Comparison of ENCODE assay signal across 8 cellular contexts in the genomic region with DNA sequence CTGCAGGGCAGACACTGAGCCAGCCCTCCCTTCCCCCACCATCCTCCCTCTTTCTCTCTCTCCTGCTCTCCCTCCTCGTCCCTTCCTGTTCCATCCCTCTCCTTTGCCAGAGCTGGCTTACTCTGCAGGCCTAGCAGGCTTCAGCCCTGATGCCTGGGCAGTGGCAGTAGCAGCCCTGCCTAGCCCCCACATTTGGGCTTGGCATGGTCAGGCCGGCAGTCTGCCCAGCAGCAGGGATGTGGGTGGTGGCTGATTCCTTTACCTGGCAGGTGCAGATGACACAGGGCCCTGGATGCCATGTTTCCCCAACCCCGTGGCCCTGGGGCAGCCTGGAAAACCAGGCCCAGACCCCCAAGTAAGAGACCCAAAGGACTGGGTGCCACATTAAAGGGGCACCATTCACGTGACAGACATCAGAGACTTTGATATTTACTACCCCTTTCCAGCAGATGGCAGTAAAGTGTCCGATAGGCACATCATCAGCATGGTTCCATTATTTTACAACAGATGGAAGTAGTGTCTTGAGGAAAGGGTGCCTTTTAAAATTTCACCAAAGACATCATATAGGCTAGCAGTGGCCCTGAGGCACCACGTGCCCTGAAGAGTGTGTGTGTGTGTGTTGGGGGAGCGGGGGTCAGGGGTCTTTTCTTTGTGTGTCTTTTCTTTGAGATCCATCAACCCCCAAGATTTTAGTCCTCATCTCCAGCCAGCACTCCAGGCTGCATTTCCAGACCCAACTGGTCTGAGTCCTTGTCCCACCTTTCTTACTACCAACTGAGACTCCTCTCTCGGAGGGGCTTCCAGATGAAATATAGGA. TPM values are rescaled to one million over a fixed set of nuclear protein-coding genes. Genes with fewer than 3 reads are reported as not detected.
DNase-seq lines count a peak whose midpoint lies in the region; ATAC-seq and TF ChIP-seq lines count a peak whose summit lies in the region.

No MANE protein-coding gene starts in this region.

- no peak overlapping the region for H3K4me3 Mint-ChIP-seq in dendritic cell treated with granulocyte-macrophage colony-stimulating factor and Interleukin-4, amounts not matched to agents 40 ng/mL and 50 ng/mL, for 4 days

- H3K4me3 ChIP-seq in DOHH2 (ENCODE audit: low read length) (peak overlapping the region; percentile 24; the same call in 1 of the 2 replicates), PC-3 (ENCODE audit: low read length) (no peak overlapping the region), lung (no peak overlapping the region)

- H3K27me3 Mint-ChIP-seq in dendritic cell treated with granulocyte-macrophage colony-stimulating factor and Interleukin-4, amounts not matched to agents 40 ng/mL and 50 ng/mL, for 4 days: peaks cover 31% of the 10 kb centered on the region

- 35 to 40% methylated on average over 8 of the region's 8 CpGs for WGBS in lung, 2 donors

- TF ChIP-seq CTCF in DOHH2 (IDR thresholded peaks at IDR 0.05; ENCODE audit: low read depth, low read length, poor library complexity, severe bottlenecking): peak; percentile 91
- peak; percentile 81 for TF ChIP-seq CTCF in PC-3 (conservative IDR thresholded peaks at IDR 0.05; ENCODE audit: low read depth, low read length)
- peak; percentile 20 for TF ChIP-seq CTCF in lung (IDR thresholded peaks at IDR 0.05; ENCODE audit: control extremely low read depth, extremely low read depth)

- H3K36me3 ChIP-seq in DOHH2 (ENCODE audit: control insufficient read depth, low read length) (no peaks in the 10 kb centered on the region), PC-3 (ENCODE audit: low read depth, low read length) (no peaks in the 10 kb centered on the region), lung (ENCODE audit: control insufficient read depth in 2 of 2, insufficient read depth in 2 of 2, low read length in 2 of 2) (no peaks in the 10 kb centered on the region)

- POLR2A ChIA-PET in PC-3 (lab: Charles Lee; ENCODE audit: unreplicated experiment): no interaction called here

- H3K9me3 ChIP-seq in DOHH2 (ENCODE audit: control insufficient read depth, insufficient read depth, low read length): 0 out of 2 replicates have a peak, but pooled peaks cover 1% of the 10 kb centered on the region
- H3K9me3 ChIP-seq in PC-3 (ENCODE audit: low read length): no peaks in the 10 kb centered on the region
- no peaks in the 10 kb centered on the region for H3K9me3 ChIP-seq in lung (ENCODE audit: control insufficient read depth in 2 of 2, insufficient read depth in 1 of 2, low read length in 1 of 2)

- peak overlapping the region; percentile 54 for H3K27ac Mint-ChIP-seq in dendritic cell treated with granulocyte-macrophage colony-stimulating factor and Interleukin-4, amounts not matched to agents 40 ng/mL and 50 ng/mL, for 4 days

- peaks cover 3% of the 10 kb centered on the region for H3K4me1 ChIP-seq in DOHH2 (ENCODE audit: control insufficient read depth, low read length)
- H3K4me1 ChIP-seq in PC-3 (ENCODE audit: insufficient read depth, low read length): peaks cover 11% of the 10 kb centered on the region; the same call in 1 of the 2 replicates
- H3K4me1 ChIP-seq in lung (ENCODE audit: control insufficient read depth in 2 of 2, insufficient read depth in 2 of 2, low read length in 2 of 2): no peaks in the 10 kb centered on the region

- H3K4me2 ChIP-seq in DOHH2 (ENCODE audit: low read length) (peak overlapping the region; percentile 44), PC-3 (ENCODE audit: low read length) (no peak overlapping the region)

- peaks cover 34% of the 10 kb centered on the region for H3K4me1 Mint-ChIP-seq in dendritic cell treated with granulocyte-macrophage colony-stimulating factor and Interleukin-4, amounts not matched to agents 40 ng/mL and 50 ng/mL, for 4 days (ENCODE audit: low read depth)

- no peaks in the 10 kb centered on the region for H3K36me3 Mint-ChIP-seq in dendritic cell treated with granulocyte-macrophage colony-stimulating factor and Interleukin-4, amounts not matched to agents 40 ng/mL and 50 ng/mL, for 4 days (ENCODE audit: low read depth)

- H3K27me3 ChIP-seq in DOHH2 (ENCODE audit: control insufficient read depth, low read length) (peaks cover 15% of the 10 kb centered on the region; the same call in 1 of the 2 replicates), PC-3 (ENCODE audit: low read length) (no peaks in the 10 kb centered on the region), lung (ENCODE audit: control insufficient read depth, insufficient read depth) (no peaks in the 10 kb centered on the region)

- no TSS peak for BruUV-seq in PC-3 (replicated peaks; lab: Mats Ljungman, UMichigan)

- intact Hi-C loops in PC-3 (cut with micrococcal nuclease): loop anchor here (1.0 kb wide), 1 partner anchor 187 kb away; no protein-coding TSS in a partner anchor
- intact Hi-C loops in dendritic cell treated with granulocyte-macrophage colony-stimulating factor and Interleukin-4, amounts not matched to agents 40 ng/mL and 50 ng/mL, for 4 days (cut with micrococcal nuclease): loop anchor here (1.0 to 5.0 kb wide), 4 partner anchors 36 to 308 kb away; no protein-coding TSS in a partner anchor

- H3K9me3 Mint-ChIP-seq in dendritic cell treated with granulocyte-macrophage colony-stimulating factor and Interleukin-4, amounts not matched to agents 40 ng/mL and 50 ng/mL, for 4 days: no peaks in the 10 kb centered on the region

- CTCF ChIA-PET in PC-3 (lab: Charles Lee): interaction anchor here (0.5 kb wide), 1 partner anchor 24 kb away, joined by 8 read pairs; no protein-coding TSS in a partner anchor

- no peak overlapping the region for H3K27ac ChIP-seq in DOHH2 (ENCODE audit: low read depth, low read length)
- no peak overlapping the region for H3K27ac ChIP-seq in PC-3 (ENCODE audit: low read length)
- no peak overlapping the region for H3K27ac ChIP-seq in lung (ENCODE audit: low read depth in 1 of 2, low read length in 1 of 2)

- no peak overlapping the region for H3K9ac ChIP-seq in PC-3 (ENCODE audit: low read length)

- ATAC-seq in PC-3: peak; percentile 59
- ATAC-seq in lung (ENCODE audit: insufficient read depth, low FRiP score): no peak
- no peak for ATAC-seq in HG02588 (IDR thresholded peaks at IDR 0.05; ENCODE audit: unreplicated experiment)

- H4K20me1 ChIP-seq in DOHH2 (ENCODE audit: control insufficient read depth, insufficient read depth, low read depth, low read length) (no peaks in the 10 kb centered on the region), PC-3 (ENCODE audit: low read length) (no peaks in the 10 kb centered on the region)

- peak overlapping the region; percentile 20; the same call in 1 of the 2 replicates for H2AFZ ChIP-seq in PC-3 (ENCODE audit: low read length)

- H3K9me2 ChIP-seq in DOHH2 (replicated peaks; ENCODE audit: control insufficient read depth, low read length) (no peaks in the 10 kb centered on the region), PC-3 (replicated peaks; ENCODE audit: low read length) (no peaks in the 10 kb centered on the region)

- peak; percentile 52 for DNase-seq in A172 (ENCODE audit: low spot score)
- DNase-seq in HT1080 (ENCODE audit: low read depth): peak; percentile 51
- peak; percentile 68 for DNase-seq in PC-3
- no peak for DNase-seq in lung (ENCODE audit: low spot score)
- no peak for DNase-seq in occipital lobe (lab: John Stamatoyannopoulos, UW)

- no peaks in the 10 kb centered on the region for H3F3A ChIP-seq in DOHH2 (ENCODE audit: control insufficient read depth, insufficient read depth)
- H3F3A ChIP-seq in PC-3 (ENCODE audit: low read length, unreplicated experiment): no peaks in the 10 kb centered on the region

- no peaks in the 10 kb centered on the region for H3K79me2 ChIP-seq in DOHH2 (ENCODE audit: control insufficient read depth, low read length)
- no peaks in the 10 kb centered on the region for H3K79me2 ChIP-seq in PC-3 (ENCODE audit: low read length)

RNA-seq across cellular contexts. Expression of a gene that starts 5.9 kb away (rescaled TPM):
- total RNA-seq in A172 (2014; rRNA removed; shearing (Covaris generic)): 0.21 and 0.26 TPM in 2 replicates
- 0.35 and 1.4 TPM in 2 replicates for total RNA-seq in HT1080 (2014; rRNA removed; shearing (Covaris generic))
- polyA plus RNA-seq in HT1080 (2015; cell fraction: cytosol; rRNA removed): 0.09 and 0.18 TPM in 2 replicates
- 1.1 and 2.7 TPM in 2 replicates for polyA plus RNA-seq in HT1080 (2015; cell fraction: nucleus; rRNA removed)
- total RNA-seq in PC-3 (2014; rRNA removed) (3.2 and 3.4 TPM in 2 replicates), lung (1 to 10 TPM in 1 of 2 donors, under 1 TPM in 1; 0.64 to 3.9 TPM), occipital lobe (0.16 TPM)
- polyA plus RNA-seq in lung: under 1 TPM; 0.22 to 0.47 TPM

RNA-seq across cellular contexts. Expression of a gene that starts 33.1 kb away (rescaled TPM):
- total RNA-seq in A172 (2014; rRNA removed; shearing (Covaris generic)): 17.4 and 20.8 TPM in 2 replicates
- total RNA-seq in HT1080 (2014; rRNA removed; shearing (Covaris generic)): 2.3 and 2.6 TPM in 2 replicates
- polyA plus RNA-seq in HT1080 (2015; cell fraction: cytosol; rRNA removed): 1.4 and 2.2 TPM in 2 replicates
- polyA plus RNA-seq in HT1080 (2015; cell fraction: nucleus; rRNA removed): 2.8 and 4.8 TPM in 2 replicates
- total RNA-seq in PC-3 (2014; rRNA removed) (12.2 and 15.3 TPM in 2 replicates), lung (10 to 100 TPM in 1 of 2 donors, 1 to 10 TPM in 1; 6.0 to 34.1 TPM), occipital lobe (1.6 TPM)
- polyA plus RNA-seq in lung: 10 to 100 TPM; 22.1 to 26.2 TPM

RNA-seq across cellular contexts. Expression of a gene that starts 41.9 kb away (rescaled TPM):
- total RNA-seq in A172 (2014; rRNA removed; shearing (Covaris generic)): 157 and 171 TPM in 2 replicates
- 114 and 126 TPM in 2 replicates for total RNA-seq in HT1080 (2014; rRNA removed; shearing (Covaris generic))
- polyA plus RNA-seq in HT1080 (2015; cell fraction: cytosol; rRNA removed): 102 and 111 TPM in 2 replicates
- polyA plus RNA-seq in HT1080 (2015; cell fraction: nucleus; rRNA removed): 28.0 and 33.8 TPM in 2 replicates
- total RNA-seq in PC-3 (2014; rRNA removed) (129 and 131 TPM in 2 replicates), lung (100 to 1,000 TPM in 1 of 2 donors, 10 to 100 TPM in 1; 43.9 to 165 TPM), occipital lobe (61.8 TPM)
- 100 to 1,000 TPM; 286 to 383 TPM for polyA plus RNA-seq in lung

Comparison
In these comparisons a context has a peak if more than half of its experiments do, and no peak if none do; other contexts are left out.
1. DNase-seq: peak in A172 (single experiment), HT1080 (single experiment) and PC-3 (single experiment); none in lung (single experiment) and occipital lobe (single experiment).
2. CTCF ChIP-seq: peak in every context shown above with its lines; median percentile 91 in DOHH2; 81 in PC-3; 20 in lung.